1 cellular context compared by ENCODE assay signal in the genomic region with DNA sequence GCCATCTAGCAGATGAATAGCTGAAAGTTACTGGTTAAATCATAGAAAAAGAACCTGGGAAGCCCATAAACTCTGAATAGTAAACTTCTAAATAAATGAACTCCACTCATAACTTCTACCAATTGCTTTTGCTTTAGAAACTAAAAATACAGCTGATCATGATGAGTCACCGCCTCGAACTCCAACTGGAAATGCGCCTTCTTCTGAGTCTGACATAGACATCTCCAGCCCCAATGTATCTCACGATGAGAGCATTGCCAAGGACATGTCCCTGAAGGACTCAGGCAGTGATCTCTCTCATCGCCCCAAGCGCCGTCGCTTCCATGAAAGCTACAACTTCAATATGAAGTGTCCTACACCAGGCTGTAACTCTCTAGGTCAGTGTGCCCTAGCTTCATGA.
A peak's percentile ranks its signal among the peaks of the same experiment; 100 is the strongest.
TF ChIP-seq lines count a peak whose summit lies in the region.

No MANE protein-coding gene starts in this region.

TF ChIP-seq in IMR-90, 13 proteins besides CTCF, POLR2A, EP300 and RAD21 (continued from another document):
- TF ChIP-seq, protein P1, sequence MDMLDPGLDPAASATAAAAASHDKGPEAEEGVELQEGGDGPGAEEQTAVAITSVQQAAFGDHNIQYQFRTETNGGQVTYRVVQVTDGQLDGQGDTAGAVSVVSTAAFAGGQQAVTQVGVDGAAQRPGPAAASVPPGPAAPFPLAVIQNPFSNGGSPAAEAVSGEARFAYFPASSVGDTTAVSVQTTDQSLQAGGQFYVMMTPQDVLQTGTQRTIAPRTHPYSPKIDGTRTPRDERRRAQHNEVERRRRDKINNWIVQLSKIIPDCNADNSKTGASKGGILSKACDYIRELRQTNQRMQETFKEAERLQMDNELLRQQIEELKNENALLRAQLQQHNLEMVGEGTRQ (IDR thresholded peaks at IDR 0.05; ENCODE audit: low read depth, low read length) = no peak
- TF ChIP-seq MAZ (IDR thresholded peaks at IDR 0.05; ENCODE audit: borderline replicate concordance, low read depth, low read length) (no peak), CHD1 (IDR thresholded peaks at IDR 0.05; ENCODE audit: low read depth, low read length) (no peak), MXI1 (IDR thresholded peaks at IDR 0.05; ENCODE audit: borderline replicate concordance, low read depth, low read length) (no peak), FOS (IDR thresholded peaks at IDR 0.05; ENCODE audit: low read depth, low read length) (peak; percentile 34; the same call in 1 of the 2 replicates)
- TF ChIP-seq, protein P2, sequence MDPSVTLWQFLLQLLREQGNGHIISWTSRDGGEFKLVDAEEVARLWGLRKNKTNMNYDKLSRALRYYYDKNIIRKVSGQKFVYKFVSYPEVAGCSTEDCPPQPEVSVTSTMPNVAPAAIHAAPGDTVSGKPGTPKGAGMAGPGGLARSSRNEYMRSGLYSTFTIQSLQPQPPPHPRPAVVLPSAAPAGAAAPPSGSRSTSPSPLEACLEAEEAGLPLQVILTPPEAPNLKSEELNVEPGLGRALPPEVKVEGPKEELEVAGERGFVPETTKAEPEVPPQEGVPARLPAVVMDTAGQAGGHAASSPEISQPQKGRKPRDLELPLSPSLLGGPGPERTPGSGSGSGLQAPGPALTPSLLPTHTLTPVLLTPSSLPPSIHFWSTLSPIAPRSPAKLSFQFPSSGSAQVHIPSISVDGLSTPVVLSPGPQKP (IDR thresholded peaks at IDR 0.05; ENCODE audit: borderline replicate concordance, low read depth, low read length) = no peak
